In the genomic region with DNA sequence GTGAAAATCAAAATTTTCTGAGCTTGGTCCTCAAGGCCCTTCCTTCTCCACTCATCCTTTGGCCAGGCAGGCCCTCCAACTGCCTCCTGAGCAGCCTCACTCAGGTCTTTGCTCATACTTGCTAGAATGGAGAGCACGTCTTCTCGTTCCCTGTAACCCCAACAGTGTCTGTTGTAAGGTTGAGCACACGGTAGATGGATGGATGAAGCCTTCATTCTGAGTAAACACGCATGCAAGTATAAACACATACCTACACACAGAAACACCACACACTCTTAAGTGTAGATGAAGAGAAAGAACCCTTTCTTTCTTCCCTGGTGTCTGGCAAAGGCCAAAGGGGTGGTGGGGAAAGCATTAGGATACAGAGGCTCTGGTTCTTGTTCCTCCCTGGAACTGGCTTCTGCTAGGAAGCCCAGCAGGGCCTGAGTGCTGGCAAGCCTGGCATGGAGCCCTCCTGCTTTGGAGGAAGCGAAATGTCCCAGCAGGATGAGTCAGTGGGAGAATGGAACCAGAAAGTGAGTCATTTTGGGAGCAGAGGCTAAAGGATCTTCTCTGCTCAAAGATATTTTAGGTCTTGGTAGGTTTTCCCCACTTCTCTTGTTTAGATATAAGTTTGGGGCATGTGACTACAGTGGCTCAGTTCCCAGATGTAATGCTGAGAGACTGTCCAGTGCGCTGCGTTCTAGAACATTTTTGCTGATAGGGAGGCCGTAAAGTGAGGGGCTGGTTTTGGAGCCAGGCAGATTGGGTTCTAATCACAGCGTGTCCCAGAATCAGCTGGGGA, we compare ENCODE assay signal across 8 cellular contexts.
DNase-seq lines count a peak whose midpoint lies in the region; ATAC-seq and TF ChIP-seq lines count a peak whose summit lies in the region.
"Had no signal": no experiment of that assay in that cellular context is flagged by ENCODE, and none has a peak within 500 bp of the region (broad histone marks: within the 10 kb centered on the region; RNA-seq: fewer than 3 reads in every experiment).

No MANE protein-coding gene starts in this region.

- no peak overlapping the region for H3K4me3 ChIP-seq in MG63
- no peak overlapping the region for H3K4me3 ChIP-seq in uterus
- H3K4me3 ChIP-seq: K562 had no signal

- intact Hi-C loops in uterus (cut with DNase I; ENCODE audit: low total_unique reads) = no loop called here
- intact Hi-C loops in activated T-helper 1 cell treated with anti-CD3 and anti-CD28 coated beads, Interleukin-12 subunit alpha, Interleukin-12 subunit beta, Interleukin-2, Interleukin-4 antibody, amounts not matched to agents 30 ng/mL and 10 ng/mL and 1 ng/mL, durations not matched to agents 14 hours and 24 hours and 36 hours (cut with micrococcal nuclease) = no loop called here

- no peak overlapping the region for H3K4me3 Mint-ChIP-seq in activated T-helper 1 cell treated with anti-CD3 and anti-CD28 coated beads, Interleukin-12 subunit alpha, Interleukin-12 subunit beta, Interleukin-2, Interleukin-4 antibody, amounts not matched to agents 30 ng/mL and 10 ng/mL and 1 ng/mL, durations not matched to agents 14 hours and 24 hours and 36 hours

- H3K36me3 Mint-ChIP-seq in activated T-helper 1 cell treated with anti-CD3 and anti-CD28 coated beads, Interleukin-12 subunit alpha, Interleukin-12 subunit beta, Interleukin-2, Interleukin-4 antibody, amounts not matched to agents 30 ng/mL and 10 ng/mL and 1 ng/mL, durations not matched to agents 14 hours and 24 hours and 36 hours (ENCODE audit: low read depth) = no peaks in the 10 kb centered on the region

- TF ChIP-seq POLR2A in uterus (IDR thresholded peaks at IDR 0.05) = no peak

- H3K9me3 ChIP-seq in MG63 (no peaks in the 10 kb centered on the region), uterus (no peaks in the 10 kb centered on the region)

- H3K4me1 Mint-ChIP-seq in activated T-helper 1 cell treated with anti-CD3 and anti-CD28 coated beads, Interleukin-12 subunit alpha, Interleukin-12 subunit beta, Interleukin-2, Interleukin-4 antibody, amounts not matched to agents 30 ng/mL and 10 ng/mL and 1 ng/mL, durations not matched to agents 14 hours and 24 hours and 36 hours (ENCODE audit: low read depth) = no peaks in the 10 kb centered on the region

- peaks cover 6 to 19% of the 10 kb centered on the region in 2 donors for H3K4me1 ChIP-seq in uterus

- H3K27ac ChIP-seq in uterus = peak overlapping the region; percentile 69 to 82

- H3K27me3 Mint-ChIP-seq in activated T-helper 1 cell treated with anti-CD3 and anti-CD28 coated beads, Interleukin-12 subunit alpha, Interleukin-12 subunit beta, Interleukin-2, Interleukin-4 antibody, amounts not matched to agents 30 ng/mL and 10 ng/mL and 1 ng/mL, durations not matched to agents 14 hours and 24 hours and 36 hours (ENCODE audit: insufficient read depth) = peaks cover 15% of the 10 kb centered on the region

- H3K36me3 ChIP-seq in MG63 (no peaks in the 10 kb centered on the region), uterus (no peaks in the 10 kb centered on the region)

- no peak for ATAC-seq in HG03097 (IDR thresholded peaks at IDR 0.05; ENCODE audit: low FRiP score, unreplicated experiment)
- ATAC-seq: K562 had no signal

- H3K27me3 ChIP-seq in MG63 (no peaks in the 10 kb centered on the region), uterus (no peaks in the 10 kb centered on the region)

- DNase-seq in MG63 (peak; percentile 96), epidermal melanocyte (ENCODE audit: insufficient read length, low spot score) (peak; percentile 79), mesenteric fat pad (ENCODE audit: low spot score) (peak; percentile 90), uterus (peak; percentile 82 to 87), NCI-H1694 (lab: John Stamatoyannopoulos, UW) (no peak)
- DNase-seq in activated T-helper 1 cell treated with anti-CD3 and anti-CD28 coated beads, Interleukin-12 subunit alpha, Interleukin-12 subunit beta, Interleukin-2, Interleukin-4 antibody, amounts not matched to agents 30 ng/mL and 10 ng/mL and 1 ng/mL, durations not matched to agents 14 hours and 24 hours and 36 hours (ENCODE audit: low spot score) = no peak

- no peak for TF ChIP-seq CTCF in uterus (IDR thresholded peaks at IDR 0.05)

- no peak overlapping the region for H3K27ac Mint-ChIP-seq in activated T-helper 1 cell treated with anti-CD3 and anti-CD28 coated beads, Interleukin-12 subunit alpha, Interleukin-12 subunit beta, Interleukin-2, Interleukin-4 antibody, amounts not matched to agents 30 ng/mL and 10 ng/mL and 1 ng/mL, durations not matched to agents 14 hours and 24 hours and 36 hours

- H3K9me3 Mint-ChIP-seq in activated T-helper 1 cell treated with anti-CD3 and anti-CD28 coated beads, Interleukin-12 subunit alpha, Interleukin-12 subunit beta, Interleukin-2, Interleukin-4 antibody, amounts not matched to agents 30 ng/mL and 10 ng/mL and 1 ng/mL, durations not matched to agents 14 hours and 24 hours and 36 hours = no peaks in the 10 kb centered on the region

Comparison
In these comparisons a context has a peak if more than half of its experiments do, and no peak if none do; other contexts are left out.
1. DNase-seq: peak in MG63 (single experiment), epidermal melanocyte (single experiment), mesenteric fat pad (single experiment) and uterus (2 of 2); none in NCI-H1694 (single experiment) and activated T-helper 1 cell treated with anti-CD3 and anti-CD28 coated beads, Interleukin-12 subunit alpha, Interleukin-12 subunit beta, Interleukin-2, Interleukin-4 antibody, amounts not matched to agents 30 ng/mL and 10 ng/mL and 1 ng/mL, durations not matched to agents 14 hours and 24 hours and 36 hours (single experiment).